ENCODE assay signal across 18 cellular contexts in the genomic region with DNA sequence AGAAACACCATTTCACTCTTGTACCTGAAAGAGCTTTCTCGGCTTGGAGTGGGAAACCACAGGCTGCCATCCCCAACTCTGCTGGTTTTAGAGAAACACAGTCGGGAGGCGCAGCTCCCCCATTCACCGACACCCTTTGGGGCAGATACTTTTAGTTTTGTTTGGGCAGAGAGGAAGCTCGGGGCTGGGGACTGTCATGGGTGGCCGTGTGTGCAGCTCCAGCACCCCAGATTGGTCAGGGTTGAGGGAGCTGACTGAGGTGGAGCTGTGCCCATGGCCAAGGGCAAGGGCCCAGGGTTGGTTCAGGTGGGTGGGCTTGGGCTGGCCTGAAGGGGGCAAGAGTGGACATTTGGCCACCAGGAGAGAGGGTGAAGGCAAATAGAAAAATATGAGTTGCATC.
DNase-seq lines count a peak whose midpoint lies in the region; ATAC-seq lines count a peak whose summit lies in the region.
"Had no signal": no experiment of that assay in that cellular context is flagged by ENCODE, and none has a peak within 500 bp of the region (broad histone marks: within the 10 kb centered on the region; RNA-seq: fewer than 3 reads in every experiment).

No MANE protein-coding gene starts in this region.

- no peak overlapping the region for H2BK15ac ChIP-seq in mesendoderm (replicated peaks; ENCODE audit: low read depth)

- no peaks in the 10 kb centered on the region for H3K36me3 Mint-ChIP-seq in activated naive CD8-positive, alpha-beta T cell treated with anti-CD3 and anti-CD28 coated beads for 36 hours
- H3K36me3 Mint-ChIP-seq in activated naive CD8-positive, alpha-beta T cell treated with anti-CD3 and anti-CD28 coated beads, Interleukin-2, amount 50 U/mL, for 24 hours (ENCODE audit: low read depth), result no peaks in the 10 kb centered on the region
- no peaks in the 10 kb centered on the region for H3K36me3 Mint-ChIP-seq in activated T-helper 17 cell treated with anti-CD3 and anti-CD28 coated beads, Interleukin-2, amount 50 U/mL, for 72 hours (ENCODE audit: low read depth)
- H3K36me3 Mint-ChIP-seq in activated naive CD8-positive, alpha-beta T cell treated with anti-CD3 and anti-CD28 coated beads, Interleukin-2, amount 10 ng/mL, durations not matched to agents 7 days and 5 days, result no peaks in the 10 kb centered on the region
- H3K36me3 Mint-ChIP-seq: CD4-positive, alpha-beta memory T cell had no signal

- peak overlapping the region; percentile 9 for H3K27ac Mint-ChIP-seq in activated naive CD8-positive, alpha-beta T cell treated with anti-CD3 and anti-CD28 coated beads for 36 hours
- no peak overlapping the region for H3K27ac Mint-ChIP-seq in activated naive CD8-positive, alpha-beta T cell treated with anti-CD3 and anti-CD28 coated beads, Interleukin-2, amount 50 U/mL, for 24 hours
- peak overlapping the region; percentile 38 for H3K27ac Mint-ChIP-seq in activated T-helper 17 cell treated with anti-CD3 and anti-CD28 coated beads, Interleukin-2, amount 50 U/mL, for 72 hours
- H3K27ac Mint-ChIP-seq in activated naive CD8-positive, alpha-beta T cell treated with anti-CD3 and anti-CD28 coated beads, Interleukin-2, amount 10 ng/mL, durations not matched to agents 7 days and 5 days, result no peak overlapping the region
- H3K27ac Mint-ChIP-seq: CD4-positive, alpha-beta memory T cell; GM23338; HFFc6 had no signal

- H3K27ac ChIP-seq in mesendoderm (ENCODE audit: low read depth, low read length), result no peak overlapping the region

- H3K4me1 ChIP-seq in mesendoderm (ENCODE audit: control insufficient read depth, low read depth, low read length), result no peaks in the 10 kb centered on the region
- H3K4me1 ChIP-seq: HAP-1 had no signal

- H3K18ac ChIP-seq in mesendoderm (ENCODE audit: low read length), result no peak overlapping the region

- no CpG with 5 or more reads among the region's 6 CpGs for WGBS in mesendoderm (ENCODE audit: extremely low coverage, insufficient coverage, low lambda C conversion rate)

- H3K4ac ChIP-seq in mesendoderm (ENCODE audit: low read depth, low read length), result no peak overlapping the region

- H3K4me2 ChIP-seq in mesendoderm (ENCODE audit: low read length), result no peak overlapping the region
- H3K4me2 ChIP-seq: GM23338 had no signal

- ATAC-seq in activated naive CD8-positive, alpha-beta T cell treated with anti-CD3 and anti-CD28 coated beads, Interleukin-2, amount 50 U/mL, for 24 hours, result no peak
- no peak for ATAC-seq in activated T-helper 17 cell treated with anti-CD3 and anti-CD28 coated beads, Interleukin-2, amount 50 U/mL, for 72 hours (replicated peaks)
- ATAC-seq in activated naive CD8-positive, alpha-beta T cell treated with anti-CD3 and anti-CD28 coated beads, Interleukin-2, amount 10 ng/mL, durations not matched to agents 7 days and 5 days (ENCODE audit: low read depth), result no peak
- ATAC-seq in GM18868 (IDR thresholded peaks at IDR 0.05; ENCODE audit: unreplicated experiment) (no peak), GM21447 (IDR thresholded peaks at IDR 0.05; ENCODE audit: unreplicated experiment) (no peak)
- ATAC-seq: GM23338 had no signal

- H3K36me3 ChIP-seq in mesendoderm (ENCODE audit: control insufficient read depth, insufficient read depth, low read length), result no peaks in the 10 kb centered on the region
- H3K36me3 ChIP-seq: HAP-1 had no signal

- no peak overlapping the region for H4K5ac ChIP-seq in mesendoderm (ENCODE audit: low read length)

- no peaks in the 10 kb centered on the region for H3K4me1 Mint-ChIP-seq in activated naive CD8-positive, alpha-beta T cell treated with anti-CD3 and anti-CD28 coated beads for 36 hours
- peaks cover 5% of the 10 kb centered on the region for H3K4me1 Mint-ChIP-seq in activated naive CD8-positive, alpha-beta T cell treated with anti-CD3 and anti-CD28 coated beads, Interleukin-2, amount 50 U/mL, for 24 hours
- no peaks in the 10 kb centered on the region for H3K4me1 Mint-ChIP-seq in activated T-helper 17 cell treated with anti-CD3 and anti-CD28 coated beads, Interleukin-2, amount 50 U/mL, for 72 hours
- peaks cover 3% of the 10 kb centered on the region for H3K4me1 Mint-ChIP-seq in activated naive CD8-positive, alpha-beta T cell treated with anti-CD3 and anti-CD28 coated beads, Interleukin-2, amount 10 ng/mL, durations not matched to agents 7 days and 5 days

- H3K79me1 ChIP-seq in mesendoderm (ENCODE audit: low read length), result no peaks in the 10 kb centered on the region

- no peaks in the 10 kb centered on the region for H3K79me2 ChIP-seq in mesendoderm (ENCODE audit: control insufficient read depth, insufficient read depth, low read length)

- no peaks in the 10 kb centered on the region for H3K9me3 Mint-ChIP-seq in activated naive CD8-positive, alpha-beta T cell treated with anti-CD3 and anti-CD28 coated beads for 36 hours
- H3K9me3 Mint-ChIP-seq in activated naive CD8-positive, alpha-beta T cell treated with anti-CD3 and anti-CD28 coated beads, Interleukin-2, amount 50 U/mL, for 24 hours, result no peaks in the 10 kb centered on the region
- no peaks in the 10 kb centered on the region for H3K9me3 Mint-ChIP-seq in activated T-helper 17 cell treated with anti-CD3 and anti-CD28 coated beads, Interleukin-2, amount 50 U/mL, for 72 hours
- no peaks in the 10 kb centered on the region for H3K9me3 Mint-ChIP-seq in activated naive CD8-positive, alpha-beta T cell treated with anti-CD3 and anti-CD28 coated beads, Interleukin-2, amount 10 ng/mL, durations not matched to agents 7 days and 5 days
- H3K9me3 Mint-ChIP-seq: HFFc6 had no signal

- peaks cover 20% of the 10 kb centered on the region for H3K27me3 Mint-ChIP-seq in activated naive CD8-positive, alpha-beta T cell treated with anti-CD3 and anti-CD28 coated beads for 36 hours
- peaks cover 31% of the 10 kb centered on the region for H3K27me3 Mint-ChIP-seq in activated naive CD8-positive, alpha-beta T cell treated with anti-CD3 and anti-CD28 coated beads, Interleukin-2, amount 50 U/mL, for 24 hours
- H3K27me3 Mint-ChIP-seq in activated T-helper 17 cell treated with anti-CD3 and anti-CD28 coated beads, Interleukin-2, amount 50 U/mL, for 72 hours, result peaks cover 20% of the 10 kb centered on the region
- peaks cover 24% of the 10 kb centered on the region for H3K27me3 Mint-ChIP-seq in activated naive CD8-positive, alpha-beta T cell treated with anti-CD3 and anti-CD28 coated beads, Interleukin-2, amount 10 ng/mL, durations not matched to agents 7 days and 5 days

- no peaks in the 10 kb centered on the region for H3K27me3 ChIP-seq in mesendoderm (ENCODE audit: insufficient read depth, low read length, poor library complexity)

- DNase-seq in activated naive CD8-positive, alpha-beta T cell treated with anti-CD3 and anti-CD28 coated beads for 36 hours, result no peak
- no peak for DNase-seq in activated naive CD8-positive, alpha-beta T cell treated with anti-CD3 and anti-CD28 coated beads, Interleukin-2, amount 50 U/mL, for 24 hours
- DNase-seq in activated naive CD8-positive, alpha-beta T cell treated with anti-CD3 and anti-CD28 coated beads, Interleukin-2, amount 10 ng/mL, durations not matched to agents 7 days and 5 days, result no peak
- no peak for DNase-seq in mesendoderm
- DNase-seq in NCI-H2029 treated with DMSO at 0.1 percent for 48 hours (lab: John Stamatoyannopoulos, UW), result no peak
- DNase-seq: C1 segment of cervical spinal cord; Calu3; CD4-positive, alpha-beta memory T cell; COR-L47; DMS53; DMS79 treated with DMSO at 0.1 percent for 48 hours; GF-D8; HFFc6 had no signal

- peak overlapping the region; percentile 7 for H3K56ac ChIP-seq in mesendoderm (ENCODE audit: low read length)

- no peak overlapping the region for H3K9ac ChIP-seq in mesendoderm (ENCODE audit: low read length)

- no peak overlapping the region for H3K4me3 ChIP-seq in mesendoderm (ENCODE audit: low read length)
- H3K4me3 ChIP-seq: GM23338, HAP-1 had no signal

- no peak overlapping the region for H2BK120ac ChIP-seq in mesendoderm (ENCODE audit: low read depth, low read length)

- no peak overlapping the region for H2BK5ac ChIP-seq in mesendoderm (ENCODE audit: low read length)

- H2AK5ac ChIP-seq in mesendoderm (ENCODE audit: low read length), result no peak overlapping the region

- H3K4me3 Mint-ChIP-seq in activated naive CD8-positive, alpha-beta T cell treated with anti-CD3 and anti-CD28 coated beads for 36 hours, result no peak overlapping the region
- H3K4me3 Mint-ChIP-seq in activated naive CD8-positive, alpha-beta T cell treated with anti-CD3 and anti-CD28 coated beads, Interleukin-2, amount 50 U/mL, for 24 hours, result no peak overlapping the region
- no peak overlapping the region for H3K4me3 Mint-ChIP-seq in activated T-helper 17 cell treated with anti-CD3 and anti-CD28 coated beads, Interleukin-2, amount 50 U/mL, for 72 hours
- peak overlapping the region; percentile 39 for H3K4me3 Mint-ChIP-seq in activated naive CD8-positive, alpha-beta T cell treated with anti-CD3 and anti-CD28 coated beads, Interleukin-2, amount 10 ng/mL, durations not matched to agents 7 days and 5 days
- H3K4me3 Mint-ChIP-seq: CD4-positive, alpha-beta memory T cell; GM23338; HFFc6 had no signal

- H4K8ac ChIP-seq in mesendoderm (ENCODE audit: low read depth, low read length), result no peak overlapping the region

- H3K23ac ChIP-seq in mesendoderm (ENCODE audit: low read length), result no peak overlapping the region

- POLR2A ChIA-PET in activated naive CD8-positive, alpha-beta T cell treated with anti-CD3 and anti-CD28 coated beads, Interleukin-2, amount 10 ng/mL, durations not matched to agents 7 days and 5 days (lab: Charles Lee), result interaction anchor here (1.3 kb wide), 1 partner anchor 34 kb away, joined by 4 read pairs; no protein-coding TSS in a partner anchor

Comparison
In these comparisons a context has a peak if more than half of its experiments do, and no peak if none do; other contexts are left out.
1. H3K27ac Mint-ChIP-seq: peak in activated naive CD8-positive, alpha-beta T cell treated with anti-CD3 and anti-CD28 coated beads for 36 hours (single experiment) and activated T-helper 17 cell treated with anti-CD3 and anti-CD28 coated beads, Interleukin-2, amount 50 U/mL, for 72 hours (single experiment); none in activated naive CD8-positive, alpha-beta T cell treated with anti-CD3 and anti-CD28 coated beads, Interleukin-2, amount 50 U/mL, for 24 hours (single experiment) and activated naive CD8-positive, alpha-beta T cell treated with anti-CD3 and anti-CD28 coated beads, Interleukin-2, amount 10 ng/mL, durations not matched to agents 7 days and 5 days (single experiment).